Comparison of ENCODE assay signal across 23 cellular contexts in genomic region chr15:31202953-31203352, GRCh38.
DNase-seq lines count a peak whose midpoint lies in the region; ATAC-seq and TF ChIP-seq lines count a peak whose summit lies in the region.
"Had no signal": no experiment of that assay in that cellular context is flagged by ENCODE, and none has a peak within 500 bp of the region (broad histone marks: within the 10 kb centered on the region; RNA-seq: fewer than 3 reads in every experiment).

No MANE protein-coding gene starts in this region.

- no peaks in the 10 kb centered on the region for H3K36me3 ChIP-seq in OCI-LY7 (ENCODE audit: insufficient read depth, low read length)
- H3K36me3 ChIP-seq: ascending aorta, gastrocnemius medialis, HAP-1, uterus had no signal

- H3K4me3 Mint-ChIP-seq in activated CD4-positive, alpha-beta T cell treated with anti-CD3 and anti-CD28 coated beads, Interleukin-2, amount 10 ng/mL, durations not matched to agents 24 days and 14 days, result no peak overlapping the region
- H3K4me3 Mint-ChIP-seq: central memory CD8-positive, alpha-beta T cell; IgD-negative memory B cell; nephron progenitor cell had no signal

- no peaks in the 10 kb centered on the region for H3K79me2 ChIP-seq in OCI-LY7 (ENCODE audit: insufficient read depth, low read depth, low read length)

- peak; percentile 81 for DNase-seq in activated CD4-positive, alpha-beta T cell treated with anti-CD3 and anti-CD28 coated beads, Interleukin-2, amount 10 ng/mL, durations not matched to agents 24 days and 14 days
- DNase-seq in activated CD4-positive, alpha-beta T cell treated with anti-CD3 and anti-CD28 coated beads for 1 hour, result no peak
- DNase-seq in GM10266 (ENCODE audit: extremely low spot score) (peak; percentile 25), OCI-LY7 (ENCODE audit: low spot score) (peak; percentile 80), left colon (no peak), DMS53 treated with DMSO at 0.1 percent for 48 hours (lab: John Stamatoyannopoulos, UW; ENCODE audit: unreplicated experiment) (no peak)
- DNase-seq: activated gamma-delta T cell; gastrocnemius medialis; GF-D8; kidney glomerular epithelial cell; NCI-H1048; NCI-H2029; NCI-H510A; nephron progenitor cell; stimulated activated CD4-positive, alpha-beta T cell treated with anti-CD3 and anti-CD28 coated beads, Interleukin-2, amount 100 ng/mL, for 48 hours; uterus had no signal

- H4K20me1 ChIP-seq in OCI-LY7 (ENCODE audit: insufficient read depth, low read length), result no peaks in the 10 kb centered on the region

- no peak overlapping the region for H2AFZ ChIP-seq in OCI-LY7 (ENCODE audit: low read length)

- no peak for TF ChIP-seq CTCF in GM10266 (IDR thresholded peaks at IDR 0.05; ENCODE audit: control insufficient read depth, insufficient read depth, low read depth, missing control alignments)
- TF ChIP-seq CTCF in OCI-LY7 (conservative IDR thresholded peaks at IDR 0.05; ENCODE audit: low read length), result no peak

- no TSS peak for BruUV-seq in OCI-LY7 (replicated peaks; lab: Mats Ljungman, UMichigan)

- H3K36me3 Mint-ChIP-seq in activated CD4-positive, alpha-beta T cell treated with anti-CD3 and anti-CD28 coated beads, Interleukin-2, amount 10 ng/mL, durations not matched to agents 24 days and 14 days (ENCODE audit: low read depth), result no peaks in the 10 kb centered on the region
- H3K36me3 Mint-ChIP-seq: IgD-negative memory B cell had no signal

- H3K27ac Mint-ChIP-seq in activated CD4-positive, alpha-beta T cell treated with anti-CD3 and anti-CD28 coated beads, Interleukin-2, amount 10 ng/mL, durations not matched to agents 24 days and 14 days, result no peak overlapping the region
- H3K27ac Mint-ChIP-seq: nephron progenitor cell had no signal

- H3K9me3 ChIP-seq in OCI-LY7 (ENCODE audit: low read length), result no peaks in the 10 kb centered on the region
- H3K9me3 ChIP-seq: ascending aorta, gastrocnemius medialis, HAP-1, uterus had no signal

- H3K27ac ChIP-seq in OCI-LY7 (ENCODE audit: low read depth, low read length, poor library complexity, severe bottlenecking), result no peak overlapping the region
- H3K27ac ChIP-seq: ascending aorta, gastrocnemius medialis, uterus had no signal

- no peaks in the 10 kb centered on the region for H3K9me3 Mint-ChIP-seq in activated CD4-positive, alpha-beta T cell treated with anti-CD3 and anti-CD28 coated beads, Interleukin-2, amount 10 ng/mL, durations not matched to agents 24 days and 14 days
- H3K9me3 Mint-ChIP-seq: central memory CD8-positive, alpha-beta T cell; IgD-negative memory B cell had no signal

- CTCF ChIA-PET in OCI-LY7 (lab: Charles Lee; ENCODE audit: unreplicated experiment), result interaction anchor here (1.6 kb wide), 1 partner anchor 232 kb away, joined by 6 read pairs; no protein-coding TSS in a partner anchor

- POLR2A ChIA-PET in OCI-LY7 (lab: Charles Lee), result interaction anchor here (0.7 kb wide), 1 partner anchor 258 kb away, joined by 5 read pairs; no protein-coding TSS in a partner anchor

- no peaks in the 10 kb centered on the region for H3K9me2 ChIP-seq in OCI-LY7 (ENCODE audit: insufficient read depth, low read length)

- H3K4me3 ChIP-seq in OCI-LY7 (ENCODE audit: low read depth, low read length, poor library complexity, severe bottlenecking), result no peak overlapping the region
- H3K4me3 ChIP-seq: ascending aorta, gastrocnemius medialis, HAP-1, uterus had no signal

- H3K4me2 ChIP-seq in OCI-LY7 (ENCODE audit: low read length), result peak overlapping the region; percentile 46

- peaks cover 40% of the 10 kb centered on the region for H3K4me1 Mint-ChIP-seq in activated CD4-positive, alpha-beta T cell treated with anti-CD3 and anti-CD28 coated beads, Interleukin-2, amount 10 ng/mL, durations not matched to agents 24 days and 14 days

- H3K27me3 Mint-ChIP-seq in activated CD4-positive, alpha-beta T cell treated with anti-CD3 and anti-CD28 coated beads, Interleukin-2, amount 10 ng/mL, durations not matched to agents 24 days and 14 days, result peaks cover 12% of the 10 kb centered on the region
- H3K27me3 Mint-ChIP-seq: IgD-negative memory B cell had no signal

- ATAC-seq in left colon (peak; percentile 50), HG03354 (IDR thresholded peaks at IDR 0.05; ENCODE audit: poor library complexity, severe bottlenecking, unreplicated experiment) (no peak), GM19467 (IDR thresholded peaks at IDR 0.05; ENCODE audit: unreplicated experiment) (no peak)
- ATAC-seq: gastrocnemius medialis, Right ventricle myocardium inferior had no signal

- intact Hi-C loops in activated CD4-positive, alpha-beta T cell treated with anti-CD3 and anti-CD28 coated beads, Interleukin-2, amount 10 ng/mL, durations not matched to agents 24 days and 14 days (cut with micrococcal nuclease), result no loop called here
- intact Hi-C loops in OCI-LY7 (cut with micrococcal nuclease; ENCODE audit: unreplicated experiment) (loop anchor here (2.0 kb wide), 1 partner anchor 286 kb away; no protein-coding TSS in a partner anchor), left colon (cut with DNase I, micrococcal nuclease) (loop anchor here (5.0 to 10.0 kb wide), 2 partner anchors 282 to 289 kb away; no protein-coding TSS in a partner anchor)

- H3K4me1 ChIP-seq in OCI-LY7 (ENCODE audit: insufficient read depth, low read length, poor library complexity, severe bottlenecking), result peaks cover 18% of the 10 kb centered on the region
- H3K4me1 ChIP-seq: ascending aorta, gastrocnemius medialis, HAP-1, uterus had no signal

Comparison
In these comparisons a context has a peak if more than half of its experiments do, and no peak if none do; other contexts are left out.
1. DNase-seq: peak in activated CD4-positive, alpha-beta T cell treated with anti-CD3 and anti-CD28 coated beads, Interleukin-2, amount 10 ng/mL, durations not matched to agents 24 days and 14 days (single experiment), GM10266 (single experiment) and OCI-LY7 (single experiment); none in activated CD4-positive, alpha-beta T cell treated with anti-CD3 and anti-CD28 coated beads for 1 hour (single experiment), left colon (0 of 2) and DMS53 treated with DMSO at 0.1 percent for 48 hours (single experiment).